Comparison of ENCODE assay signal across 16 cellular contexts in the genomic region with DNA sequence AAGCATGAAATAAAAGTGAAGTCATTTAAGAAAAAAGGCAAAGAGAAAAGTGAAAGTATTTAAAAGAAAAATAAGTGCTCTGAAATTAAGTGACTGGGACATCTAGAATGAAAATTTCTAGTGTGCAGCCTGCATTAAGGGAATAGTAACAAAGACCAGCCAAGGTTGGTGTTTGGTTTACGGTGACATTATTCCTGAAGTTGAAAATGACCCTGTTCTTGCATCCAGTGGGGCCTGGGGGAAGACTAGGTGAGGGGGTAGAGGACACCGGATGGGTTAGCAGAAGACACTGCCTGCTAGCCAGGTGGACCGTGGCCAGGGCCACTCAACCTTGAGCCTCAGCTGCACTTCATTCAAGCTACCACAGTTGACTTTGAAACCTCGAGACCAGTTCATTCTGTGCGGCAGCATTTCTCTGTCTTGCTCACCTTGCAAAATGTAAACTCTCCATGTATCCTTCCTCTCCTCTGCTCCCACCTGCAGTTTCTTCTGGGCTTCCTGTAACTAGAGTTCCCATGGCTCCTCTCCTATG. TPM values are rescaled to one million over a fixed set of nuclear protein-coding genes. Genes with fewer than 3 reads are reported as not detected.
DNase-seq lines count a peak whose midpoint lies in the region; ATAC-seq and TF ChIP-seq lines count a peak whose summit lies in the region.
"Had no signal": no experiment of that assay in that cellular context is flagged by ENCODE, and none has a peak within 500 bp of the region (broad histone marks: within the 10 kb centered on the region; RNA-seq: fewer than 3 reads in every experiment).

No MANE protein-coding gene starts in this region.

- H3K36me3 Mint-ChIP-seq in osteocyte (ENCODE audit: unreplicated experiment) = no peaks in the 10 kb centered on the region
- H3K36me3 Mint-ChIP-seq: CD8-positive, alpha-beta memory T cell had no signal

- H3K4me3 ChIP-seq in SK-N-SH (ENCODE audit: low read depth in 2 of 2, low read length in 1 of 2) = no peak overlapping the region; a peak in 1 of 4 replicates
- H3K4me3 ChIP-seq: smooth muscle cell had no signal

- H3K4me1 Mint-ChIP-seq in osteocyte (ENCODE audit: unreplicated experiment) = no peaks in the 10 kb centered on the region

- no peaks in the 10 kb centered on the region for H4K20me1 ChIP-seq in SK-N-SH (ENCODE audit: insufficient read depth)

- DNase-seq in SK-N-SH (no peak), osteocyte (ENCODE audit: extremely low spot score, unreplicated experiment) (no peak), sciatic nerve (ENCODE audit: low spot score) (no peak), NCI-H748 (lab: John Stamatoyannopoulos, UW; ENCODE audit: unreplicated experiment) (no peak), NOMO-1 (lab: John Stamatoyannopoulos, UW; ENCODE audit: unreplicated experiment in 2 of 2) (no peak)
- DNase-seq: amniotic stem cell; CD8-positive, alpha-beta memory T cell; foreskin keratinocyte; HCEC 1CT; Karpas-422 had no signal

- H3K36me3 ChIP-seq in SK-N-SH (replicated peaks in 1 of 2; ENCODE audit: control insufficient read depth in 1 of 2, insufficient read depth in 2 of 2, low read length in 1 of 2) = no peaks in the 10 kb centered on the region

- no peak for TF ChIP-seq RAD21 in SK-N-SH (IDR thresholded peaks at IDR 0.05; ENCODE audit: low read length)

- POLR2A ChIA-PET in SK-N-SH (lab: Yijun Ruan, JAX) = no interaction called here

- intact Hi-C loops in sciatic nerve (cut with DNase I) = no loop called here

- H3K4me2 ChIP-seq in SK-N-SH = peak overlapping the region; percentile 67
- H3K4me2 ChIP-seq: smooth muscle cell had no signal

- no peaks in the 10 kb centered on the region for H3K9me3 ChIP-seq in SK-N-SH

- H3K9me2 ChIP-seq in SK-N-SH = no peaks in the 10 kb centered on the region

- peaks cover 15% of the 10 kb centered on the region for H3F3A ChIP-seq in SK-N-SH (replicated peaks; ENCODE audit: insufficient read depth)

- no peak for TF ChIP-seq CTCF in SK-N-SH (IDR thresholded peaks at IDR 0.05)
- no peak for TF ChIP-seq CTCF in osteocyte (IDR thresholded peaks at IDR 0.05)

- ATAC-seq in GM18502 (IDR thresholded peaks at IDR 0.05; ENCODE audit: poor library complexity, unreplicated experiment) = peak; percentile 37
- peak; percentile 47 for ATAC-seq in GM19455 (IDR thresholded peaks at IDR 0.05; ENCODE audit: unreplicated experiment)
- ATAC-seq in HG03039 (IDR thresholded peaks at IDR 0.05; ENCODE audit: unreplicated experiment) = peak; percentile 40
- ATAC-seq in sciatic nerve = no peak
- ATAC-seq: foreskin keratinocyte had no signal

- no peak overlapping the region for H3K27ac Mint-ChIP-seq in osteocyte (ENCODE audit: unreplicated experiment)
- H3K27ac Mint-ChIP-seq: dendritic cell treated with granulocyte-macrophage colony-stimulating factor and Interleukin-4, amounts not matched to agents 40 ng/mL and 50 ng/mL, for 4 days had no signal

- no peaks in the 10 kb centered on the region for H3K27me3 Mint-ChIP-seq in osteocyte (ENCODE audit: unreplicated experiment)

- WGBS in SK-N-SH (ENCODE audit: low lambda C conversion rate) = 65% methylated on average over 4 of the region's 5 CpGs

- peak overlapping the region; percentile 80 to 87; a peak in 3 of 4 replicates for H3K27ac ChIP-seq in SK-N-SH (ENCODE audit: low read depth in 2 of 2, low read length in 1 of 2)
- H3K27ac ChIP-seq: foreskin keratinocyte had no signal

- no peak for TF ChIP-seq EP300 in SK-N-SH (IDR thresholded peaks at IDR 0.05; ENCODE audit: borderline replicate concordance in 1 of 2, low read depth in 1 of 2, low read length in 1 of 2)

- H3K9ac ChIP-seq in SK-N-SH = no peak overlapping the region; the same call in 1 of the 2 replicates

- H3K4me1 ChIP-seq in SK-N-SH (ENCODE audit: control insufficient read depth in 1 of 2, insufficient read depth in 2 of 2, low read depth in 1 of 2, low read length in 1 of 2) = peaks cover 12 to 13% of the 10 kb centered on the region in 2 experiments
- H3K4me1 ChIP-seq: foreskin keratinocyte had no signal

- H3K79me2 ChIP-seq in SK-N-SH (ENCODE audit: insufficient read depth) = no peaks in the 10 kb centered on the region

- no peak overlapping the region for H3K4me3 Mint-ChIP-seq in osteocyte (ENCODE audit: unreplicated experiment)
- H3K4me3 Mint-ChIP-seq: dendritic cell treated with granulocyte-macrophage colony-stimulating factor and Interleukin-4, amounts not matched to agents 40 ng/mL and 50 ng/mL, for 4 days; nephron had no signal

- no peaks in the 10 kb centered on the region for H3K27me3 ChIP-seq in SK-N-SH (ENCODE audit: insufficient read depth)

- H2AFZ ChIP-seq in SK-N-SH (ENCODE audit: low read depth) = peak overlapping the region; percentile 32; the same call in 1 of the 2 replicates

- peaks cover 11% of the 10 kb centered on the region for H3K9me3 Mint-ChIP-seq in osteocyte (ENCODE audit: unreplicated experiment)

- CTCF ChIA-PET in SK-N-SH (lab: Yijun Ruan, JAX) = no interaction called here

TF ChIP-seq in SK-N-SH, 30 proteins besides CTCF, POLR2A, EP300 and RAD21 (continues in another document):
- TF ChIP-seq JUND (IDR thresholded peaks at IDR 0.05) (no peak), SIN3A (IDR thresholded peaks at IDR 0.05; ENCODE audit: borderline replicate concordance, low read depth, low read length) (no peak), RFX5 (IDR thresholded peaks at IDR 0.05; ENCODE audit: low read length) (no peak), YY1 (IDR thresholded peaks at IDR 0.05; ENCODE audit: low read depth) (no peak), CHD2 (IDR thresholded peaks at IDR 0.05; ENCODE audit: low read length, partially characterized antibody) (no peak), RCOR1 (IDR thresholded peaks at IDR 0.05; ENCODE audit: low read length) (no peak), POLR2AphosphoS5 (IDR thresholded peaks at IDR 0.05; ENCODE audit: low read depth, low read length) (no peak), GABPA (IDR thresholded peaks at IDR 0.05; ENCODE audit: low read depth) (no peak), EZH2phosphoT487 (IDR thresholded peaks at IDR 0.05; ENCODE audit: borderline replicate concordance, low read depth) (no peak), NFIC (IDR thresholded peaks at IDR 0.05; ENCODE audit: borderline replicate concordance) (no peak), MXI1 (IDR thresholded peaks at IDR 0.05; ENCODE audit: low read depth, low read length) (no peak), ELF1 (IDR thresholded peaks at IDR 0.05) (no peak), FOSL2 (IDR thresholded peaks at IDR 0.05; ENCODE audit: borderline replicate concordance, low read depth) (no peak), TAF1 (IDR thresholded peaks at IDR 0.05; ENCODE audit: borderline replicate concordance, low read depth, low read length) (no peak)
- TF ChIP-seq, protein P1, sequence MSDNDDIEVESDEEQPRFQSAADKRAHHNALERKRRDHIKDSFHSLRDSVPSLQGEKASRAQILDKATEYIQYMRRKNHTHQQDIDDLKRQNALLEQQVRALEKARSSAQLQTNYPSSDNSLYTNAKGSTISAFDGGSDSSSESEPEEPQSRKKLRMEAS (IDR thresholded peaks at IDR 0.05; ENCODE audit: low read depth) = no peak
- TF ChIP-seq, protein P2, sequence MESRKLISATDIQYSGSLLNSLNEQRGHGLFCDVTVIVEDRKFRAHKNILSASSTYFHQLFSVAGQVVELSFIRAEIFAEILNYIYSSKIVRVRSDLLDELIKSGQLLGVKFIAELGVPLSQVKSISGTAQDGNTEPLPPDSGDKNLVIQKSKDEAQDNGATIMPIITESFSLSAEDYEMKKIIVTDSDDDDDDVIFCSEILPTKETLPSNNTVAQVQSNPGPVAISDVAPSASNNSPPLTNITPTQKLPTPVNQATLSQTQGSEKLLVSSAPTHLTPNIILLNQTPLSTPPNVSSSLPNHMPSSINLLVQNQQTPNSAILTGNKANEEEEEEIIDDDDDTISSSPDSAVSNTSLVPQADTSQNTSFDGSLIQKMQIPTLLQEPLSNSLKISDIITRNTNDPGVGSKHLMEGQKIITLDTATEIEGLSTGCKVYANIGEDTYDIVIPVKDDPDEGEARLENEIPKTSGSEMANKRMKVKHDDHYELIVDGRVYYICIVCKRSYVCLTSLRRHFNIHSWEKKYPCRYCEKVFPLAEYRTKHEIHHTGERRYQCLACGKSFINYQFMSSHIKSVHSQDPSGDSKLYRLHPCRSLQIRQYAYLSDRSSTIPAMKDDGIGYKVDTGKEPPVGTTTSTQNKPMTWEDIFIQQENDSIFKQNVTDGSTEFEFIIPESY (IDR thresholded peaks at IDR 0.05; ENCODE audit: borderline replicate concordance, low read depth) = no peak
- TF ChIP-seq, protein P3, sequence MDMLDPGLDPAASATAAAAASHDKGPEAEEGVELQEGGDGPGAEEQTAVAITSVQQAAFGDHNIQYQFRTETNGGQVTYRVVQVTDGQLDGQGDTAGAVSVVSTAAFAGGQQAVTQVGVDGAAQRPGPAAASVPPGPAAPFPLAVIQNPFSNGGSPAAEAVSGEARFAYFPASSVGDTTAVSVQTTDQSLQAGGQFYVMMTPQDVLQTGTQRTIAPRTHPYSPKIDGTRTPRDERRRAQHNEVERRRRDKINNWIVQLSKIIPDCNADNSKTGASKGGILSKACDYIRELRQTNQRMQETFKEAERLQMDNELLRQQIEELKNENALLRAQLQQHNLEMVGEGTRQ (IDR thresholded peaks at IDR 0.05; ENCODE audit: borderline replicate concordance, low read depth, low read length) = no peak
- TF ChIP-seq, protein P4, sequence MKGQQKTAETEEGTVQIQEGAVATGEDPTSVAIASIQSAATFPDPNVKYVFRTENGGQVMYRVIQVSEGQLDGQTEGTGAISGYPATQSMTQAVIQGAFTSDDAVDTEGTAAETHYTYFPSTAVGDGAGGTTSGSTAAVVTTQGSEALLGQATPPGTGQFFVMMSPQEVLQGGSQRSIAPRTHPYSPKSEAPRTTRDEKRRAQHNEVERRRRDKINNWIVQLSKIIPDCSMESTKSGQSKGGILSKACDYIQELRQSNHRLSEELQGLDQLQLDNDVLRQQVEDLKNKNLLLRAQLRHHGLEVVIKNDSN (IDR thresholded peaks at IDR 0.05; ENCODE audit: borderline replicate concordance, low read depth) = no peak
- TF ChIP-seq, protein P5, sequence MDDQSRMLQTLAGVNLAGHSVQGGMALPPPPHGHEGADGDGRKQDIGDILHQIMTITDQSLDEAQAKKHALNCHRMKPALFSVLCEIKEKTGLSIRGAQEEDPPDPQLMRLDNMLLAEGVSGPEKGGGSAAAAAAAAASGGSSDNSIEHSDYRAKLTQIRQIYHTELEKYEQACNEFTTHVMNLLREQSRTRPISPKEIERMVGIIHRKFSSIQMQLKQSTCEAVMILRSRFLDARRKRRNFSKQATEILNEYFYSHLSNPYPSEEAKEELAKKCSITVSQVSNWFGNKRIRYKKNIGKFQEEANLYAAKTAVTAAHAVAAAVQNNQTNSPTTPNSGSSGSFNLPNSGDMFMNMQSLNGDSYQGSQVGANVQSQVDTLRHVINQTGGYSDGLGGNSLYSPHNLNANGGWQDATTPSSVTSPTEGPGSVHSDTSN (IDR thresholded peaks at IDR 0.05) = no peak

RNA-seq across cellular contexts. Expression of a gene that starts 14.3 kb away (rescaled TPM):
- 10.1 and 10.6 TPM in 2 replicates for polyA plus RNA-seq in SK-N-SH (2012; rRNA removed)
- 8.2 and 10.3 TPM in 2 replicates for polyA plus RNA-seq in SK-N-SH (2012; cell fraction: cytosol; rRNA removed)
- 3.1 and 5.7 TPM in 2 replicates for polyA plus RNA-seq in SK-N-SH (2012; cell fraction: nucleus; rRNA removed)
- total RNA-seq in osteocyte (not detected in 2 replicates), sciatic nerve (4.3 TPM)
- polyA plus RNA-seq: CD8-positive, alpha-beta memory T cell had no signal
